ENCODE assay signal across 21 cellular contexts in the genomic region with DNA sequence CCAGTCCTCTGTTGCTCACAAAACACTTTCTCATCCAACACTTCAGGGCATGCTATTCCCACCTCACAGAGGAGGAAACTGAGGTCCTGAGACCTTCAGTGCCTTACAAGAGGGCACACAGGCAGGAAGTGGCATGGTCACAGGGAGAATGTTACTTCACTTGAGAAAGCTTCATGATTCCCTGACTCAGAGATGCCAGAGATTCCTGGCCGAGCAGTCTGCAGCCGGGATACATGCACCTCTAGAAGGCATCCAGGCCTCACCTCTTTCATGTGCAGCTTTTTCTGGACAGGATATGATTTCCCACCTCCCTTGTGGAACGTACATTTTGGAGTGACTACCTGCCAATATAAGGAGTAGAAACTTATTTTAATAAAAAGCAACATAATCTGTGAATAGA. TPM values are rescaled to one million over a fixed set of nuclear protein-coding genes. Genes with fewer than 3 reads are reported as not detected.
DNase-seq lines count a peak whose midpoint lies in the region; ATAC-seq, FAIRE-seq and TF ChIP-seq lines count a peak whose summit lies in the region.
"Had no signal": no experiment of that assay in that cellular context is flagged by ENCODE, and none has a peak within 500 bp of the region (broad histone marks: within the 10 kb centered on the region; RNA-seq: fewer than 3 reads in every experiment).

No MANE protein-coding gene starts in this region.

- no peaks in the 10 kb centered on the region for H3K36me3 Mint-ChIP-seq in MCF 10A (ENCODE audit: insufficient read depth, unreplicated experiment)
- H3K36me3 Mint-ChIP-seq: CD14-positive monocyte had no signal

- ATAC-seq in GM21723 (IDR thresholded peaks at IDR 0.05; ENCODE audit: unreplicated experiment) = no peak
- ATAC-seq: GM23338, Right ventricle myocardium inferior had no signal

- H3K36me3 ChIP-seq in mammary epithelial cell (ENCODE audit: insufficient read depth, low read length) = no peaks in the 10 kb centered on the region

- no peak for FAIRE-seq in urothelium cell line (lab: Jason Lieb, UNC)

- WGBS in mammary epithelial cell (ENCODE audit: low coverage, missing lambda C conversion rate) = 7% methylated on average over 2 of the region's 3 CpGs

- POLR2A ChIA-PET in MCF 10A (lab: Yijun Ruan, JAX) = interaction anchor here (0.6 to 0.7 kb wide), 2 partner anchors 9 to 48 kb away, joined by 3 to 5 read pairs; no protein-coding TSS in a partner anchor

- CTCF ChIA-PET in mammary epithelial cell (lab: Charles Lee; ENCODE audit: low non-redundant PET) (no interaction called here), MCF 10A (lab: Yijun Ruan, JAX) (interaction anchor here (2.8 to 19.7 kb wide), 2 partner anchors 58 to 348 kb away, joined by 9 to 629 read pairs; no protein-coding TSS in a partner anchor)

- DNase-seq in mammary epithelial cell (peak; percentile 8), MCF 10A (ENCODE audit: unreplicated experiment) (no peak), HT1080 (ENCODE audit: low read depth) (peak; percentile 41), epithelial cell of esophagus (ENCODE audit: low read depth) (peak; percentile 7), urothelium cell line (ENCODE audit: low spot score) (peak; percentile 31), NCI-H2227 treated with DMSO at 0.1 percent for 48 hours (lab: John Stamatoyannopoulos, UW) (no peak), Ammon's horn (ENCODE audit: low spot score) (no peak)
- DNase-seq: DMS153, IMR-90, Karpas-422, NCI-H1105 treated with DMSO at 0.1 percent for 48 hours, NCI-H2171, NCI-H510A, NCI-H82 had no signal

- no peaks in the 10 kb centered on the region for H3K9me3 Mint-ChIP-seq in MCF 10A (ENCODE audit: unreplicated experiment)
- H3K9me3 Mint-ChIP-seq: GM23338 had no signal

- peaks cover 8% of the 10 kb centered on the region for H3K27me3 ChIP-seq in mammary epithelial cell (ENCODE audit: insufficient read depth, low read length)

- H3K4me3 ChIP-seq in mammary epithelial cell (replicated peaks in 1 of 3; ENCODE audit: insufficient read depth in 1 of 3, low read depth in 2 of 3, low read length in 3 of 3) (no peak overlapping the region), epithelial cell of esophagus (ENCODE audit: low read length) (no peak overlapping the region)
- H3K4me3 ChIP-seq: GM23338 had no signal

- H3K9me3 ChIP-seq in mammary epithelial cell (replicated peaks; ENCODE audit: insufficient read depth, low read length) = no peaks in the 10 kb centered on the region

- H3K27me3 Mint-ChIP-seq in MCF 10A (ENCODE audit: insufficient read depth, unreplicated experiment) = peaks cover 84% of the 10 kb centered on the region

- TF ChIP-seq CTCF in mammary epithelial cell (conservative IDR thresholded peaks at IDR 0.05 in 1 of 2, IDR thresholded peaks at IDR 0.05 in 1 of 2; ENCODE audit: extremely low read depth in 1 of 2, insufficient read depth in 1 of 2, low read depth in 1 of 2, low read length in 2 of 2) (no peak), MCF 10A (IDR thresholded peaks at IDR 0.05; ENCODE audit: unreplicated experiment) (no peak), epithelial cell of esophagus (IDR thresholded peaks at IDR 0.05; ENCODE audit: insufficient read depth, low read depth, low read length, missing control alignments) (no peak)

- no peaks in the 10 kb centered on the region for H3K4me1 ChIP-seq in mammary epithelial cell (ENCODE audit: insufficient read depth, low read length)

- no peak overlapping the region for H3K4me3 Mint-ChIP-seq in MCF 10A (ENCODE audit: unreplicated experiment)
- H3K4me3 Mint-ChIP-seq: GM23338 had no signal

- H3K4me1 Mint-ChIP-seq in MCF 10A (ENCODE audit: insufficient read depth, unreplicated experiment) = no peaks in the 10 kb centered on the region
- H3K4me1 Mint-ChIP-seq: CD14-positive monocyte had no signal

- in situ Hi-C loops in mammary epithelial cell (cut with MboI; ENCODE audit: low sequenced_read_pairs in 2 of 2) = loop anchor here in 1 of 2 donors (10.0 kb wide), 1 partner anchor 448 kb away; no protein-coding TSS in a partner anchor

- no peak overlapping the region for H3K27ac Mint-ChIP-seq in MCF 10A (ENCODE audit: low read depth, unreplicated experiment)
- H3K27ac Mint-ChIP-seq: CD14-positive monocyte, GM23338 had no signal

- H4K20me1 ChIP-seq in mammary epithelial cell (ENCODE audit: insufficient read depth, low read length) = no peaks in the 10 kb centered on the region

- intact Hi-C loops in mammary epithelial cell (cut with micrococcal nuclease) (no loop called here), MCF 10A (cut with micrococcal nuclease) (no loop called here)

- no peak overlapping the region for H3K9ac ChIP-seq in mammary epithelial cell (ENCODE audit: insufficient read depth, low read length)

- H2AFZ ChIP-seq in mammary epithelial cell (ENCODE audit: low read depth, low read length) = no peak overlapping the region

- BruUV-seq in mammary epithelial cell (replicated peaks; lab: Mats Ljungman, UMichigan) = no TSS peak
- no TSS peak for BruUV-seq in MCF 10A (replicated peaks; lab: Mats Ljungman, UMichigan)

- H3K27ac ChIP-seq in mammary epithelial cell (ENCODE audit: insufficient read depth, low read depth, low read length) = no peak overlapping the region
- H3K27ac ChIP-seq: 22Rv1 had no signal

- no peaks in the 10 kb centered on the region for H3K79me2 ChIP-seq in mammary epithelial cell (ENCODE audit: insufficient read depth, low read length)

- dilution Hi-C loops in mammary epithelial cell (cut with HindIII; ENCODE audit: low sequenced_read_pairs) = no loop called here

- no peak overlapping the region for H3K4me2 ChIP-seq in mammary epithelial cell (ENCODE audit: insufficient read depth, low read depth, low read length)
- H3K4me2 ChIP-seq: GM23338 had no signal

RNA-seq across cellular contexts. Expression of a gene that starts 2.8 kb away (rescaled TPM):
- total RNA-seq in mammary epithelial cell (not detected), MCF 10A (2022) (not detected in 2 replicates)
- polyA plus RNA-seq in mammary epithelial cell = not detected
- not detected for polyA minus RNA-seq in mammary epithelial cell
- total RNA-seq in HT1080 (2014; rRNA removed; shearing (Covaris generic)) = not detected in 2 replicates
- not detected in 2 replicates for polyA plus RNA-seq in HT1080 (2015; cell fraction: cytosol; rRNA removed)
- polyA plus RNA-seq in HT1080 (2015; cell fraction: nucleus; rRNA removed) = not detected in 2 replicates
- total RNA-seq: G401, GM23338, HT-29, IMR-90, Right ventricle myocardium inferior had no signal
- polyA plus RNA-seq: CD14-positive monocyte, IMR-90 had no signal

RNA-seq across cellular contexts. Expression of a gene that starts 29.3 kb away (rescaled TPM):
- total RNA-seq in mammary epithelial cell (not detected), MCF 10A (2022) (not detected in 2 replicates)
- not detected for polyA plus RNA-seq in mammary epithelial cell
- polyA minus RNA-seq in mammary epithelial cell = not detected
- 0.27 TPM in 1 of 2 replicates, not detected in the other for total RNA-seq in HT1080 (2014; rRNA removed; shearing (Covaris generic))
- not detected in 2 replicates for polyA plus RNA-seq in HT1080 (2015; cell fraction: cytosol; rRNA removed)
- polyA plus RNA-seq in HT1080 (2015; cell fraction: nucleus; rRNA removed) = not detected in 2 replicates
- total RNA-seq: G401, GM23338, HT-29, IMR-90, Right ventricle myocardium inferior had no signal
- polyA plus RNA-seq: CD14-positive monocyte, GM23338, IMR-90 had no signal

Comparison
In these comparisons a context has a peak if more than half of its experiments do, and no peak if none do; other contexts are left out.
1. DNase-seq: peak in mammary epithelial cell (single experiment), HT1080 (single experiment), epithelial cell of esophagus (single experiment) and urothelium cell line (single experiment); none in MCF 10A (single experiment), NCI-H2227 treated with DMSO at 0.1 percent for 48 hours (single experiment) and Ammon's horn (single experiment).